ENCODE assay signal across 1 cellular context in genomic region chr7:43130347-43130746, GRCh38.
TF ChIP-seq lines count a peak whose summit lies in the region.

No MANE protein-coding gene starts in this region.

TF ChIP-seq in K562, 482 proteins besides CTCF, POLR2A, EP300 and RAD21 (continued from another document):
- no peak for TF ChIP-seq PKNOX1 (IDR thresholded peaks at IDR 0.05)
- no peak for TF ChIP-seq MIER1 (IDR thresholded peaks at IDR 0.05; ENCODE audit: low read depth)
- peak; percentile 32; the same call in 1 of the 2 replicates for TF ChIP-seq CBFA2T3 (IDR thresholded peaks at IDR 0.05)
- TF ChIP-seq MAFG (tag; conservative IDR thresholded peaks at IDR 0.05) = 0 out of 2 replicates have a peak, but pooled peaks have one; percentile 13
- TF ChIP-seq ZNF316 (IDR thresholded peaks at IDR 0.05) = peak; percentile 63
- TF ChIP-seq ELK1 (CRISPR knock-in tag; IDR thresholded peaks at IDR 0.05) = no peak
